ENCODE assay signal across 20 cellular contexts in genomic region chr15:70921297-70921696, GRCh38. TPM values are rescaled to one million over a fixed set of nuclear protein-coding genes. Genes with fewer than 3 reads are reported as not detected.
"Had no signal": no experiment of that assay in that cellular context is flagged by ENCODE, and none has a peak within 500 bp of the region (broad histone marks: within the 10 kb centered on the region; RNA-seq: fewer than 3 reads in every experiment).

No MANE protein-coding gene starts in this region.

- H3K36me3 ChIP-seq: left lung, prostate gland, thyroid gland, upper lobe of right lung had no signal

- ATAC-seq: left lung, natural killer cell, upper lobe of right lung, WTC11 had no signal

- H3K4me1 ChIP-seq: left lung, prostate gland, thyroid gland, upper lobe of right lung had no signal

- FAIRE-seq: endometrium, frontal cortex had no signal

- H3K27me3 ChIP-seq: left lung, thyroid gland, upper lobe of right lung had no signal

- H3K27ac ChIP-seq: left lung, prostate gland, thyroid gland, upper lobe of right lung had no signal

- H3K4me3 ChIP-seq: left lung, lung, prostate gland, thyroid gland, upper lobe of right lung had no signal

- DNase-seq: activated CD4-positive, alpha-beta T cell treated with anti-CD3 and anti-CD28 coated beads, Interleukin-2, amount 50 U/mL, for 48 hours; activated naive CD4-positive, alpha-beta T cell treated with anti-CD3 and anti-CD28 coated beads for 36 hours; activated T-cell treated with anti-CD3 and anti-CD28 coated beads, Interleukin-2, amount 50 U/mL, for 48 hours; amygdala; effector CD4-positive, alpha-beta T cell; hippocampal formation; kidney glomerular epithelial cell; left lung; natural killer cell; stimulated activated CD4-positive, alpha-beta T cell treated with anti-CD3 and anti-CD28 coated beads, Interleukin-4, amount 100 ng/mL, for 24 hours; substantia nigra; T-helper 9 cell; thyroid gland; upper lobe of right lung had no signal

- H3K9me3 ChIP-seq: prostate gland, thyroid gland, upper lobe of right lung had no signal

RNA-seq across cellular contexts. Expression of gene LRRC49, which starts 28.7 kb away (rescaled TPM):
- total RNA-seq: activated naive CD4-positive, alpha-beta T cell treated with anti-CD3 and anti-CD28 coated beads for 36 hours; T-helper 1 cell treated with Interleukin-12 subunit alpha and Interleukin-12 subunit beta and Interleukin-4 antibody, amounts not matched to agents 30 ng/mL and 1 ng/mL, for 36 hours had no signal

RNA-seq across cellular contexts. Expression of gene THAP10, which starts 29.1 kb away (rescaled TPM):
- total RNA-seq: activated naive CD4-positive, alpha-beta T cell treated with anti-CD3 and anti-CD28 coated beads for 36 hours; natural killer cell; T-helper 1 cell treated with Interleukin-12 subunit alpha and Interleukin-12 subunit beta and Interleukin-4 antibody, amounts not matched to agents 30 ng/mL and 1 ng/mL, for 36 hours had no signal
